8 cellular contexts compared by ENCODE assay signal in genomic region chr15:40038654-40039543, GRCh38. TPM values are rescaled to one million over a fixed set of nuclear protein-coding genes. Genes with fewer than 3 reads are reported as not detected.
DNase-seq lines count a peak whose midpoint lies in the region; ATAC-seq and TF ChIP-seq lines count a peak whose summit lies in the region.

SRP14 (minus strand) TSS chr15:40039181; CDS start chr15:40039116, 65 bp downstream.

- H3K9ac ChIP-seq in rectal smooth muscle tissue (ENCODE audit: low read length) = peak within 1 kb of the TSS; percentile 80

- H3K36me3 ChIP-seq in rectal smooth muscle tissue (ENCODE audit: control insufficient read depth, insufficient read depth, low read length) (peaks cover 12% of the 10 kb centered on the region), vagina (peaks cover 0 to 28% of the 10 kb centered on the region in 2 donors)

- in situ Hi-C loops in astrocyte of the cerebellum (cut with HindIII; ENCODE audit: low sequenced_read_pairs) = no loop called here

- H3K9me3 ChIP-seq in vagina = no peaks in the 10 kb centered on the region

- H3K27me3 ChIP-seq in rectal smooth muscle tissue (ENCODE audit: control insufficient read depth, insufficient read depth, low read length) = no peaks in the 10 kb centered on the region
- no peaks in the 10 kb centered on the region for H3K27me3 ChIP-seq in vagina

- peaks cover 5% of the 10 kb centered on the region for H3K4me1 ChIP-seq in rectal smooth muscle tissue (ENCODE audit: control insufficient read depth, insufficient read depth, low read length)
- H3K4me1 ChIP-seq in vagina = peaks cover 28% of the 10 kb centered on the region

- DNase-seq in NCI-H2081 (lab: John Stamatoyannopoulos, UW) = peak; percentile 90 to 96
- DNase-seq in T-helper 9 cell = peak; percentile 88
- peak; percentile 86 for DNase-seq in astrocyte of the cerebellum (ENCODE audit: low read depth)
- DNase-seq in hepatic stellate cell (ENCODE audit: low spot score) = peak; percentile 93
- DNase-seq in vagina (ENCODE audit: extremely low spot score in 2 of 2) = peak in 1 of 2 donors; percentile 93

- peak within 1 kb of the TSS; percentile 94 for H3K4me3 ChIP-seq in astrocyte of the cerebellum (ENCODE audit: low read depth, low read length)
- peak within 1 kb of the TSS; percentile 85 for H3K4me3 ChIP-seq in rectal smooth muscle tissue (ENCODE audit: low read length)
- peak within 1 kb of the TSS; percentile 73 to 92 for H3K4me3 ChIP-seq in vagina

- H3K27ac ChIP-seq in rectal smooth muscle tissue (ENCODE audit: low read depth, low read length) = peak within 1 kb of the TSS; percentile 93
- H3K27ac ChIP-seq in vagina = peak within 1 kb of the TSS; percentile 97

- peak in 1 of 2 donors; percentile 66 for TF ChIP-seq POLR2A in vagina (IDR thresholded peaks at IDR 0.05)

- ATAC-seq in GM18517 (IDR thresholded peaks at IDR 0.05; ENCODE audit: unreplicated experiment) (peak; percentile 92), HG03039 (IDR thresholded peaks at IDR 0.05; ENCODE audit: unreplicated experiment) (peak; percentile 87)

- TF ChIP-seq CTCF in astrocyte of the cerebellum (IDR thresholded peaks at IDR 0.05; ENCODE audit: low read depth, low read length, missing control alignments) (no peak), vagina (IDR thresholded peaks at IDR 0.05) (peak in 1 of 3 experiments; percentile 37)

- intact Hi-C loops in vagina (cut with DNase I) = no loop called here

RNA-seq across cellular contexts. Expression of gene SRP14, which starts in this region (rescaled TPM):
- 409 TPM for total RNA-seq in vagina
